Comparison of ENCODE assay signal across 8 cellular contexts in the genomic region with DNA sequence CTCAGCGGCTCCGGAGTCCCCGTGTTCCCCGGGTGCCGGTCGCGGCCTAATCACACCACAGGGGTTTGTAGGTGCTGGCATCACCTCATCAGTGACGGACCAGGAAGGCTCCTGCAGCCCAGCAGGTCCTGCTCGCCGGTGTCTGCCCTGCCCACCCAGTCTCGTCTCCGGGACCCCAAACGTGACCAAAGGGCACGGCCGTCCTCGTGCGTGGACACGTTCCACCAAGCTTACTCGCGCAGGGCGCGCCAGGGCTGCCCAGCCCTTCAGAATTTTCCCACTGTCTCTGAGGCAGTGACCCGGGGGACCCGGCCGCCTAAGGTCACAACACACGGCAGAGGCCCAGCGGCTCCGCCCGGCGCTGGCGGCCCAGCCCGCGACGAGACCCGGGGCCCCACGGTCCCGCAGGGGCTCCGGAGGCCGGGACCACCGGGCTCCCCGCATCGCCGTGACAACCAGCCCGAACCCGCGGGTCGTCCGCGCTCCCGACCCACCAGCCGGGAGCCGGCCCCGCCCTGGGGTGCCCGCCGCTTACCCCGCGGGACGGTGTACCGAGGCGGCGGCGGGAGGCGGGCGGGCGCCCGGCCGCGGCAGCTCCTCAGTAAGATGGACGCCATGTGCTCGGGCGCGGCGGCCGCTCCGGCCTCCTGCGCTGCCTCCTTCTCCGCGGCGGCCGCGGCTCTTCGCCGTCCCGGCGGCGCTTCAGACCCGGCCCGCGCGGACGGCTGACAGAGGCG. TPM values are rescaled to one million over a fixed set of nuclear protein-coding genes. Genes with fewer than 3 reads are reported as not detected.
A peak's percentile ranks its signal among the peaks of the same experiment; 100 is the strongest.
DNase-seq lines count a peak whose midpoint lies in the region; ATAC-seq, FAIRE-seq and TF ChIP-seq lines count a peak whose summit lies in the region.

No MANE protein-coding gene starts in this region.

- H3K4me1 Mint-ChIP-seq in stimulated activated naive CD8-positive, alpha-beta T cell treated with anti-CD3 and anti-CD28 coated beads, Interleukin-15, Interleukin-2, amounts not matched to agents 100 ng/mL and 50 ng/mL, for 24 hours (ENCODE audit: low read depth) = peaks cover 46% of the 10 kb centered on the region

- peaks cover 18% of the 10 kb centered on the region for H3K36me3 Mint-ChIP-seq in stimulated activated naive CD8-positive, alpha-beta T cell treated with anti-CD3 and anti-CD28 coated beads, Interleukin-15, Interleukin-2, amounts not matched to agents 100 ng/mL and 50 ng/mL, for 24 hours (ENCODE audit: low read depth)

- FAIRE-seq in GM12878 (lab: Jason Lieb, UNC) = peak; percentile 52

- H3K9ac ChIP-seq in GM23248 (peak overlapping the region; percentile 86), GM12878 (ENCODE audit: control insufficient read depth, insufficient read depth, low read length) (peak overlapping the region; percentile 93)

- H3K27me3 ChIP-seq in GM23248 (replicated peaks; ENCODE audit: insufficient read depth) (no peaks in the 10 kb centered on the region), GM12878 (replicated peaks in 1 of 2; ENCODE audit: control insufficient read depth in 2 of 2, insufficient read depth in 2 of 2, low read length in 1 of 2) (no peaks in the 10 kb centered on the region)

- DNase-seq in GM12865 (ENCODE audit: low read depth) (peak; percentile 42), GM23248 (peak; percentile 46), NB4 (ENCODE audit: low read depth) (peak; percentile 53), GM12878 (ENCODE audit: low read depth, low spot score) (no peak), kidney tubule cell (ENCODE audit: low spot score) (peak; percentile 40), HCEC 1CT (no peak), NCI-H748 treated with DMSO at 0.1 percent for 48 hours (lab: John Stamatoyannopoulos, UW) (no peak)

- WGBS in GM23248 (ENCODE audit: low coverage in 1 of 2, low lambda C conversion rate in 2 of 2, missing lambda C conversion rate in 2 of 2), 2 experiments = 3% methylated on average over 54 to 56 of the region's 92 CpGs
- 1% methylated on average over 42 of the region's 92 CpGs for WGBS in GM12878 (ENCODE audit: insufficient coverage, insufficient replicate concordance, low lambda C conversion rate, missing lambda C conversion rate)

- in situ Hi-C loops in GM23248 (cut with MboI) = no loop called here
- in situ Hi-C loops in GM12878 (cut with MboI) = no loop called here

- POLR2A ChIA-PET in GM12878 (lab: Charles Lee) = interaction anchor here (1.1 to 1.3 kb wide), 2 partner anchors 14 to 18 kb away, joined by 3 to 5 read pairs; no protein-coding TSS in a partner anchor

- H3K4me2 ChIP-seq in GM23248 (ENCODE audit: unreplicated experiment) (peak overlapping the region; percentile 72), GM12878 (ENCODE audit: control insufficient read depth, insufficient read depth) (peak overlapping the region; percentile 85)

- RAD21 ChIA-PET in GM12878 (lab: Charles Lee; ENCODE audit: unreplicated experiment) = interaction anchor here (0.6 to 2.4 kb wide), 2 partner anchors 22 to 44 kb away, joined by 3 to 11 read pairs; no protein-coding TSS in a partner anchor

- CTCF ChIA-PET in GM12878 (lab: Yijun Ruan, JAX) = interaction anchor here (1.0 to 3.2 kb wide), 5 partner anchors 9 to 46 kb away, joined by 3 to 16 read pairs (median 4); no protein-coding TSS in a partner anchor

- peaks cover 6% of the 10 kb centered on the region; the same call in 1 of the 2 replicates for H4K20me1 ChIP-seq in GM23248 (ENCODE audit: insufficient read depth)
- H4K20me1 ChIP-seq in GM12878 (ENCODE audit: control insufficient read depth, insufficient read depth) = no peaks in the 10 kb centered on the region

- H3K27me3 Mint-ChIP-seq in stimulated activated naive CD8-positive, alpha-beta T cell treated with anti-CD3 and anti-CD28 coated beads, Interleukin-15, Interleukin-2, amounts not matched to agents 100 ng/mL and 50 ng/mL, for 24 hours = no peaks in the 10 kb centered on the region

- peak overlapping the region; percentile 42 for H3K27ac Mint-ChIP-seq in stimulated activated naive CD8-positive, alpha-beta T cell treated with anti-CD3 and anti-CD28 coated beads, Interleukin-15, Interleukin-2, amounts not matched to agents 100 ng/mL and 50 ng/mL, for 24 hours

- H3K27ac ChIP-seq in GM23248 (peak overlapping the region; percentile 38), GM12878 (ENCODE audit: control insufficient read depth, insufficient read depth) (peak overlapping the region; percentile 67)

- no peak for TF ChIP-seq CTCF in GM12865 (IDR thresholded peaks at IDR 0.05; ENCODE audit: insufficient read depth, low read depth, low read length, missing control alignments)
- no peak for TF ChIP-seq CTCF in NB4 (IDR thresholded peaks at IDR 0.05; ENCODE audit: low read depth, low read length)
- TF ChIP-seq CTCF in GM12878 (IDR thresholded peaks at IDR 0.05 in 2 of 3, conservative IDR thresholded peaks at IDR 0.05 in 1 of 3; ENCODE audit: control insufficient read depth in 2 of 3, extremely low read depth in 1 of 3, insufficient read depth in 1 of 3, low read depth in 3 of 3, low read length in 3 of 3) = no peak

- H2AFZ ChIP-seq in GM23248 (peak overlapping the region; percentile 76), GM12878 (ENCODE audit: control insufficient read depth, low read depth, low read length) (peak overlapping the region; percentile 63)

- no peaks in the 10 kb centered on the region for H3K9me3 Mint-ChIP-seq in stimulated activated naive CD8-positive, alpha-beta T cell treated with anti-CD3 and anti-CD28 coated beads, Interleukin-15, Interleukin-2, amounts not matched to agents 100 ng/mL and 50 ng/mL, for 24 hours

- H3K4me1 ChIP-seq in GM23248 (ENCODE audit: insufficient read depth) = peaks cover 6% of the 10 kb centered on the region; the same call in 1 of the 2 replicates
- H3K4me1 ChIP-seq in GM12878 (ENCODE audit: control insufficient read depth, insufficient read depth, low read length) = peaks cover 19% of the 10 kb centered on the region

- peak; percentile 39 for ATAC-seq in GM12878

- SMC1A ChIA-PET in GM12878 (lab: Charles Lee; ENCODE audit: uncharacterized antibody, unreplicated experiment) = interaction anchor here (1.0 to 1.3 kb wide), 2 partner anchors 14 to 44 kb away, joined by 5 to 6 read pairs; no protein-coding TSS in a partner anchor

- BruUV-seq in GM12878 (replicated peaks; lab: Mats Ljungman, UMichigan) = no TSS peak

- no peaks in the 10 kb centered on the region for H3K9me2 ChIP-seq in GM23248 (ENCODE audit: insufficient read depth)

- H3F3A ChIP-seq in GM23248 (ENCODE audit: insufficient read depth) = no peaks in the 10 kb centered on the region

- peak overlapping the region; percentile 84 for H3K4me3 Mint-ChIP-seq in stimulated activated naive CD8-positive, alpha-beta T cell treated with anti-CD3 and anti-CD28 coated beads, Interleukin-15, Interleukin-2, amounts not matched to agents 100 ng/mL and 50 ng/mL, for 24 hours

- TF ChIP-seq POLR2A in NB4 (IDR thresholded peaks at IDR 0.05; ENCODE audit: extremely low read depth, insufficient read length) = no peak
- TF ChIP-seq POLR2A in GM12878 (IDR thresholded peaks at IDR 0.05; ENCODE audit: low read depth, low read length) = peak; percentile 51

- TF ChIP-seq RAD21 in GM12878 (IDR thresholded peaks at IDR 0.05; ENCODE audit: insufficient read depth, low read depth, low read length) = no peak

- H3K4me3 ChIP-seq in GM12865 (ENCODE audit: low read depth, low read length) (peak overlapping the region; percentile 80), GM23248 (peak overlapping the region; percentile 77), NB4 (ENCODE audit: low read depth, low read length) (peak overlapping the region; percentile 78), GM12878 (peak overlapping the region; percentile 95)

- H3K36me3 ChIP-seq in GM23248 (ENCODE audit: low read depth) = no peaks in the 10 kb centered on the region
- no peaks in the 10 kb centered on the region for H3K36me3 ChIP-seq in GM12878 (ENCODE audit: control insufficient read depth in 2 of 2, insufficient read depth in 2 of 2, low read length in 1 of 2)

- intact Hi-C loops in GM12878 (cut with micrococcal nuclease; ENCODE audit: unreplicated experiment) = loop anchor here (1.0 kb wide), 1 partner anchor 15 kb away; no protein-coding TSS in a partner anchor

- H3K79me2 ChIP-seq in GM23248 (ENCODE audit: insufficient read depth) (peaks cover 64% of the 10 kb centered on the region), GM12878 (ENCODE audit: control insufficient read depth, insufficient read depth, low read length) (peaks cover 60% of the 10 kb centered on the region)

- no peaks in the 10 kb centered on the region for H3K9me3 ChIP-seq in GM23248 (ENCODE audit: low read depth)
- H3K9me3 ChIP-seq in GM12878 (replicated peaks; ENCODE audit: control insufficient read depth, insufficient read depth, low read length) = no peaks in the 10 kb centered on the region

- no peak for TF ChIP-seq EP300 in GM12878 (IDR thresholded peaks at IDR 0.05; ENCODE audit: borderline replicate concordance in 1 of 2, control insufficient read depth in 1 of 2, low read depth in 2 of 2, low read length in 2 of 2)

RNA-seq across cellular contexts. Expression of a gene that starts 0.5 kb away (rescaled TPM):
- 40.1 and 42.3 TPM in 2 replicates for total RNA-seq in GM23248 (2014; rRNA removed; shearing (Covaris generic))
- polyA plus RNA-seq in GM23248 (2016; fragmentation: Nextera tagmentation; extraction: Ambion mirVana) (19.0 and 20.8 TPM in 2 replicates), GM12878 (2011; rRNA removed) (9.6 and 18.4 TPM in 2 replicates), GM12878 (2014; fragmentation: Illumina TruSeq; extraction: Trizol) (8.5 and 18.5 TPM in 2 replicates), GM12878 (2014; fragmentation: Nextera tagmentation; extraction: Ambion mirVana) (1 to 10 TPM; 2.6 to 4.0 TPM), GM12878 (2014; rRNA removed) (36.0 and 46.4 TPM in 2 replicates), GM12878 (2016; fragmentation: Nextera tagmentation; extraction: Ambion mirVana) (10 to 100 TPM; 37.3 to 39.4 TPM)
- total RNA-seq in GM12878 (2013; cell fraction: nucleolus; rRNA removed) = 75.9 and 85.3 TPM in 2 replicates
- total RNA-seq in GM12878 (2014; rRNA removed) (50.4 and 57.8 TPM in 2 replicates), GM12878 (2014; rRNA removed; fragmentation: Illumina TruSeq; extraction: Trizol) (23.9 and 24.4 TPM in 2 replicates), GM12878 (2021) (59.6 and 65.2 TPM in 2 replicates)
- polyA plus RNA-seq in GM12878 (2011; ENCODE audit: low read depth) = 9.8 TPM
- 18.0 and 26.3 TPM in 2 replicates for polyA plus RNA-seq in GM12878 (2011; cell fraction: cytosol; rRNA removed)
- 124 and 166 TPM in 2 replicates for polyA plus RNA-seq in GM12878 (2011; cell fraction: nucleus; rRNA removed)
- 17.0 and 20.1 TPM in 2 replicates for polyA plus RNA-seq in GM12878 (2012)
- 30.1 and 65.7 TPM in 2 replicates for polyA minus RNA-seq in GM12878 (2011; rRNA and poly(A)+ RNA removed)
- polyA minus RNA-seq in GM12878 (2011; cell fraction: cytosol; rRNA and poly(A)+ RNA removed) = 28.0 and 28.7 TPM in 2 replicates
- 38.6 and 52.8 TPM in 2 replicates for polyA minus RNA-seq in GM12878 (2011; cell fraction: nucleus; rRNA and poly(A)+ RNA removed)

RNA-seq across cellular contexts. Expression of a gene that starts 15.7 kb away (rescaled TPM):
- 32.4 and 41.0 TPM in 2 replicates for total RNA-seq in GM23248 (2014; rRNA removed; shearing (Covaris generic))
- 19.1 and 20.1 TPM in 2 replicates for polyA plus RNA-seq in GM23248 (2016; fragmentation: Nextera tagmentation; extraction: Ambion mirVana)
- 179 and 184 TPM in 2 replicates for total RNA-seq in GM12878 (2013; cell fraction: nucleolus; rRNA removed)
- total RNA-seq in GM12878 (2014; rRNA removed) = 72.5 and 73.1 TPM in 2 replicates
- total RNA-seq in GM12878 (2014; rRNA removed; fragmentation: Illumina TruSeq; extraction: Trizol) = 71.4 and 74.7 TPM in 2 replicates
- total RNA-seq in GM12878 (2021) = 137 and 139 TPM in 2 replicates
- polyA plus RNA-seq in GM12878 (2011; ENCODE audit: low read depth) = 25.3 TPM
- polyA plus RNA-seq in GM12878 (2011; rRNA removed) = 44.9 and 50.2 TPM in 2 replicates
- 38.5 and 43.7 TPM in 2 replicates for polyA plus RNA-seq in GM12878 (2011; cell fraction: cytosol; rRNA removed)
- polyA plus RNA-seq in GM12878 (2011; cell fraction: nucleus; rRNA removed) = 90.6 and 120 TPM in 2 replicates
- polyA plus RNA-seq in GM12878 (2012) = 39.9 and 45.7 TPM in 2 replicates
- 83.4 and 85.0 TPM in 2 replicates for polyA plus RNA-seq in GM12878 (2014; fragmentation: Illumina TruSeq; extraction: Trizol)
- polyA plus RNA-seq in GM12878 (2014; fragmentation: Nextera tagmentation; extraction: Ambion mirVana) = 1 to 10 TPM; 8.6 to 9.3 TPM
- polyA plus RNA-seq in GM12878 (2014; rRNA removed) = 72.6 and 74.8 TPM in 2 replicates
- polyA plus RNA-seq in GM12878 (2016; fragmentation: Nextera tagmentation; extraction: Ambion mirVana) = 10 to 100 TPM; 42.2 to 62.0 TPM
- 76.8 and 101 TPM in 2 replicates for polyA minus RNA-seq in GM12878 (2011; rRNA and poly(A)+ RNA removed)
- 43.8 and 49.9 TPM in 2 replicates for polyA minus RNA-seq in GM12878 (2011; cell fraction: cytosol; rRNA and poly(A)+ RNA removed)
- polyA minus RNA-seq in GM12878 (2011; cell fraction: nucleus; rRNA and poly(A)+ RNA removed) = 42.9 and 83.7 TPM in 2 replicates

Comparison
In these comparisons a context has a peak if more than half of its experiments do, and no peak if none do; other contexts are left out.
1. DNase-seq: peak in GM12865 (single experiment), GM23248 (single experiment), NB4 (single experiment) and kidney tubule cell (single experiment); none in GM12878 (single experiment), HCEC 1CT (single experiment) and NCI-H748 treated with DMSO at 0.1 percent for 48 hours (single experiment).
2. Peak in every context shown above with its lines, with median percentiles within 50 percentile points of each other: H3K4me3 ChIP-seq.